ENCODE assay signal across 9 cellular contexts in the genomic region with DNA sequence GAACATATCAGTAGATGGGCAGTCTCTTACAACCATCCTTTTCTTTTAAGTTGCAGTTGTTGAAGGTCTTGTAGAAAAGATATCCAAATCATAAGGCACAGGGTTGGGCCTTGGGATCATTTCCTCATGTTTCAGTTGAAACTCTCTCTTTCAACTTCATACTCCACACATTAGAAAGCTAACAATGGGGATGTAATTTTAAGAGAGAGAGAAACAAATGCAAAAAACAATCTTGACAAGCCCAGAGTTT.
DNase-seq lines count a peak whose midpoint lies in the region; ATAC-seq, FAIRE-seq and TF ChIP-seq lines count a peak whose summit lies in the region.
"Had no signal": no experiment of that assay in that cellular context is flagged by ENCODE, and none has a peak within 500 bp of the region (broad histone marks: within the 10 kb centered on the region; RNA-seq: fewer than 3 reads in every experiment).

No MANE protein-coding gene starts in this region.

- H2BK15ac ChIP-seq in mesenchymal stem cell (ENCODE audit: low read depth, poor library complexity, severe bottlenecking), result no peak overlapping the region

- TF ChIP-seq EP300 in A549 (IDR thresholded peaks at IDR 0.05), result no peak

- CTCF ChIA-PET in A549 (lab: Yijun Ruan, JAX), result interaction anchor here (0.9 to 2.3 kb wide), 8 partner anchors 11 to 360 kb away, joined by 3 to 8 read pairs (median 4); no protein-coding TSS in a partner anchor
- CTCF ChIA-PET in HEK293 (lab: Yijun Ruan, JAX), result interaction anchor here (1.9 kb wide), 1 partner anchor 13 kb away, joined by 6 read pairs; no protein-coding TSS in a partner anchor

- peak overlapping the region; percentile 75 for H3K4me2 ChIP-seq in A549
- H3K4me2 ChIP-seq in mesenchymal stem cell (ENCODE audit: low read length, poor library complexity, severe bottlenecking), result no peak overlapping the region

- no peak overlapping the region for H2AFZ ChIP-seq in mesenchymal stem cell (ENCODE audit: low read depth, low read length)

- H3K27me3 ChIP-seq in mesenchymal stem cell (ENCODE audit: control insufficient read depth in 1 of 2, insufficient read depth in 1 of 2, low read length in 2 of 2), result no peaks in the 10 kb centered on the region

- H3K4ac ChIP-seq in mesenchymal stem cell (ENCODE audit: low read depth in 1 of 2, low read length in 2 of 2), result no peak overlapping the region

- peak overlapping the region; percentile 97 for H3K9ac ChIP-seq in mesenchymal stem cell (ENCODE audit: low read length)
- no peak overlapping the region for H3K9ac ChIP-seq in kidney (ENCODE audit: low read length in 2 of 2)

- H3K14ac ChIP-seq in mesenchymal stem cell (ENCODE audit: low read length in 2 of 2), result no peak overlapping the region

- H3K27ac ChIP-seq in A549 (peak overlapping the region in 1 of 2 experiments; percentile 90; a peak in 3 of 6 replicates), HEK293 (ENCODE audit: extremely low read depth, low read depth, low read length) (0 out of 2 replicates have a peak overlapping the region, but pooled peaks have one; percentile 99), angular gyrus (ENCODE audit: low read depth, low read length) (peak overlapping the region; percentile 98), mesenchymal stem cell (ENCODE audit: low read length, poor library complexity, severe bottlenecking) (peak overlapping the region; percentile 28), kidney (ENCODE audit: low read depth in 2 of 2, low read length in 2 of 2) (no peak overlapping the region)

- no peak overlapping the region for H2BK120ac ChIP-seq in mesenchymal stem cell (ENCODE audit: low read depth, low read length)

- H3K36me3 ChIP-seq in HEK293 (ENCODE audit: control insufficient read depth in 2 of 2, insufficient read depth in 1 of 2, low read length in 2 of 2) (no peaks in the 10 kb centered on the region), mesenchymal stem cell (ENCODE audit: control insufficient read depth in 1 of 2, insufficient read depth in 2 of 2, low read depth in 1 of 2, low read length in 2 of 2) (no peaks in the 10 kb centered on the region), kidney (ENCODE audit: control insufficient read depth in 1 of 2, insufficient read depth in 2 of 2, low read length in 2 of 2) (no peaks in the 10 kb centered on the region)

- no peak overlapping the region for H2BK12ac ChIP-seq in mesenchymal stem cell (ENCODE audit: low read length in 2 of 2)

- H3K79me1 ChIP-seq in mesenchymal stem cell (replicated peaks; ENCODE audit: low read length, poor library complexity, severe bottlenecking), result peaks cover 5% of the 10 kb centered on the region

- H3K4me3 ChIP-seq in A549 (peak overlapping the region; percentile 62; the same call in 2 of the 3 replicates), HEK293 (ENCODE audit: low read depth, low read length) (no peak overlapping the region), mesenchymal stem cell (ENCODE audit: insufficient read depth in 1 of 2, low read depth in 1 of 2, low read length in 2 of 2) (peak overlapping the region in 1 of 2 experiments; percentile 96), kidney (ENCODE audit: low read length in 2 of 2) (peak overlapping the region in 1 of 2 donors; percentile 80)

- H3K18ac ChIP-seq in mesenchymal stem cell (ENCODE audit: low read depth in 1 of 2, low read length in 2 of 2), result no peak overlapping the region

- intact Hi-C loops in kidney (cut with DNase I), result no loop called here

- TF ChIP-seq CTCF in A549 (IDR thresholded peaks at IDR 0.05) (no peak), HEK293 (tag by site-specific recombination; IDR thresholded peaks at IDR 0.05) (no peak), kidney (IDR thresholded peaks at IDR 0.05; ENCODE audit: borderline replicate concordance, extremely low read depth, insufficient read depth) (no peak)

- no peak overlapping the region for H3K23ac ChIP-seq in mesenchymal stem cell (ENCODE audit: low read length in 2 of 2)

- no peak overlapping the region for H4K8ac ChIP-seq in mesenchymal stem cell (ENCODE audit: low read length)

- DNase-seq in A549 (ENCODE audit: low read depth in 1 of 2, low spot score in 1 of 2) (no peak), mesenchymal stem cell (no peak), NCI-H510A treated with DMSO at 0.1 percent for 48 hours (lab: John Stamatoyannopoulos, UW) (no peak), HPDE6-E6E7 (ENCODE audit: extremely low spot score) (no peak), NCI-H446 treated with DMSO at 0.1 percent for 48 hours (lab: John Stamatoyannopoulos, UW) (no peak), kidney (no peak)
- DNase-seq: CD4-positive, alpha-beta memory T cell had no signal

- TF ChIP-seq POLR2A in A549 (IDR thresholded peaks at IDR 0.05; ENCODE audit: low read length), result no peak

- TF ChIP-seq RAD21 in A549 (conservative IDR thresholded peaks at IDR 0.05 in 1 of 2, IDR thresholded peaks at IDR 0.05 in 1 of 2), result no peak

- H3K9me3 ChIP-seq in A549 (no peaks in the 10 kb centered on the region), HEK293 (ENCODE audit: control insufficient read depth, insufficient read depth, low read depth, low read length) (no peaks in the 10 kb centered on the region), mesenchymal stem cell (ENCODE audit: control insufficient read depth, low read length) (no peaks in the 10 kb centered on the region), kidney (ENCODE audit: control insufficient read depth in 1 of 2, low read length in 2 of 2) (no peaks in the 10 kb centered on the region)

- no peak overlapping the region for H2BK5ac ChIP-seq in mesenchymal stem cell (ENCODE audit: low read depth, low read length, poor library complexity, severe bottlenecking)

- peak in 1 of 2 experiments; percentile 2; a peak in 2 of 6 replicates for ATAC-seq in A549

- no peak for FAIRE-seq in A549 (lab: Jason Lieb, UNC)
- no peak for FAIRE-seq in kidney (lab: Jason Lieb, UNC)

- POLR2A ChIA-PET in A549 (lab: Yijun Ruan, JAX) (interaction anchor here (1.4 to 1.8 kb wide), 2 partner anchors 9 to 20 kb away, joined by 5 to 7 read pairs; no protein-coding TSS in a partner anchor), HEK293 (lab: Yijun Ruan, JAX) (interaction anchor here (1.0 to 2.5 kb wide), 8 partner anchors 9 to 89 kb away, joined by 3 to 10 read pairs (median 4); no protein-coding TSS in a partner anchor)

- no peak overlapping the region for H2AK5ac ChIP-seq in mesenchymal stem cell (ENCODE audit: low read length, severe bottlenecking)

- H3K4me1 ChIP-seq in A549 (peaks cover 19% of the 10 kb centered on the region; the same call in 2 of the 3 replicates), HEK293 (ENCODE audit: control insufficient read depth, insufficient read depth, low read length) (no peaks in the 10 kb centered on the region; the same call in 1 of the 2 replicates), mesenchymal stem cell (ENCODE audit: control insufficient read depth, insufficient read depth, low read depth, low read length) (no peaks in the 10 kb centered on the region), kidney (ENCODE audit: control insufficient read depth in 1 of 2, insufficient read depth in 1 of 2, low read depth in 1 of 2, low read length in 2 of 2) (peaks cover 0 to 2% of the 10 kb centered on the region in 2 donors)

- no peak overlapping the region for H4K91ac ChIP-seq in mesenchymal stem cell (ENCODE audit: low read length)

TF ChIP-seq in A549, 52 proteins besides CTCF, POLR2A, EP300 and RAD21:
- TF ChIP-seq FOSB (CRISPR knock-in tag; IDR thresholded peaks at IDR 0.05) (no peak), NPAS2 (CRISPR knock-in tag; IDR thresholded peaks at IDR 0.05; ENCODE audit: borderline replicate concordance) (no peak), ZFP36 (IDR thresholded peaks at IDR 0.05; ENCODE audit: borderline replicate concordance, partially characterized antibody) (no peak), ESRRA (IDR thresholded peaks at IDR 0.05; ENCODE audit: borderline replicate concordance, low read length) (no peak), FOXS1 (CRISPR knock-in tag; IDR thresholded peaks at IDR 0.05) (no peak), MAZ (IDR thresholded peaks at IDR 0.05; ENCODE audit: borderline replicate concordance, low read depth, low read length) (no peak), HEYL (CRISPR knock-in tag; IDR thresholded peaks at IDR 0.05) (no peak), TP53 (CRISPR knock-in tag; IDR thresholded peaks at IDR 0.05) (no peak), SREBF2 (IDR thresholded peaks at IDR 0.05) (no peak)

TF ChIP-seq in HEK293, 187 proteins besides CTCF, POLR2A, EP300 and RAD21:
- TF ChIP-seq ZNF335 (tag by site-specific recombination; conservative IDR thresholded peaks at IDR 0.05), result peak; percentile 67
- no peak for TF ChIP-seq ZNF433 (tag by site-specific recombination; IDR thresholded peaks at IDR 0.05; ENCODE audit: low read depth)

Comparison
In these comparisons a context has a peak if more than half of its experiments do, and no peak if none do; other contexts are left out.
1. H3K27ac ChIP-seq: peak in HEK293 (single experiment), angular gyrus (single experiment) and mesenchymal stem cell (single experiment); none in kidney (0 of 2).